ENCODE assay signal across 8 cellular contexts in the genomic region with DNA sequence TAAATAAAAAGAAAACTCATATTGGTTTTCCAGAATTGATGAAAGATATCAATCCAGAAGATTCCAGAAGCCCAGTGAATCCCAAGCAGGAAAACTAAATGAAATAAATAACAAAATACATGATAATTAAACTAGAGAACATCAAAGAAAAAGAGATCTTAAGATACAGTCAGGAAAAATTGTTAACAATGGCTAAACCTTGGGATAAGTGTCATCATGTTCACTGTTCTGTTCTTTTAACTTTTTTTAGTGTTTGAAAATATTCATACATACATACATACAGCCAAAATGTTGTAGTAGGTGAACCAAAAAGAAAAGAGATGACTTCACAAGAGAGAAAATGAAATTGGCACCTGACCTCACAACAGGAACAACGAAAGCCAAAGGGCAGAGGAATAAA.
"Had no signal": no experiment of that assay in that cellular context is flagged by ENCODE, and none has a peak within 500 bp of the region (broad histone marks: within the 10 kb centered on the region; RNA-seq: fewer than 3 reads in every experiment).

No MANE protein-coding gene starts in this region.

- ATAC-seq: GM23338, HCT116 had no signal

- DNase-seq: GM23248, GOT3, H7, H9, HCEC 1CT, HFFc6 had no signal

- H3K4me1 Mint-ChIP-seq: GM23338 had no signal

- H3K27ac Mint-ChIP-seq: GM23338, H9, HFFc6 had no signal

- H3K4me3 Mint-ChIP-seq: GM23338, H9, HFFc6 had no signal
